ENCODE assay signal across 1 cellular context in genomic region chr4:6908397-6909112, GRCh38.
TF ChIP-seq lines count a peak whose summit lies in the region.

No MANE protein-coding gene starts in this region.

TF ChIP-seq in HepG2, 621 proteins besides CTCF, POLR2A, EP300 and RAD21 (continued from another document):
- no peak for TF ChIP-seq AHDC1 (CRISPR knock-in tag; IDR thresholded peaks at IDR 0.05; ENCODE audit: borderline replicate concordance)
- TF ChIP-seq ZNF17 (CRISPR knock-in tag; IDR thresholded peaks at IDR 0.05) = no peak
- TF ChIP-seq, protein P1, sequence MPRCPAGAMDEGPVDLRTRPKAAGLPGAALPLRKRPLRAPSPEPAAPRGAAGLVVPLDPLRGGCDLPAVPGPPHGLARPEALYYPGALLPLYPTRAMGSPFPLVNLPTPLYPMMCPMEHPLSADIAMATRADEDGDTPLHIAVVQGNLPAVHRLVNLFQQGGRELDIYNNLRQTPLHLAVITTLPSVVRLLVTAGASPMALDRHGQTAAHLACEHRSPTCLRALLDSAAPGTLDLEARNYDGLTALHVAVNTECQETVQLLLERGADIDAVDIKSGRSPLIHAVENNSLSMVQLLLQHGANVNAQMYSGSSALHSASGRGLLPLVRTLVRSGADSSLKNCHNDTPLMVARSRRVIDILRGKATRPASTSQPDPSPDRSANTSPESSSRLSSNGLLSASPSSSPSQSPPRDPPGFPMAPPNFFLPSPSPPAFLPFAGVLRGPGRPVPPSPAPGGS (CRISPR knock-in tag; IDR thresholded peaks at IDR 0.05) = no peak
